ENCODE assay signal across 28 cellular contexts in the genomic region with DNA sequence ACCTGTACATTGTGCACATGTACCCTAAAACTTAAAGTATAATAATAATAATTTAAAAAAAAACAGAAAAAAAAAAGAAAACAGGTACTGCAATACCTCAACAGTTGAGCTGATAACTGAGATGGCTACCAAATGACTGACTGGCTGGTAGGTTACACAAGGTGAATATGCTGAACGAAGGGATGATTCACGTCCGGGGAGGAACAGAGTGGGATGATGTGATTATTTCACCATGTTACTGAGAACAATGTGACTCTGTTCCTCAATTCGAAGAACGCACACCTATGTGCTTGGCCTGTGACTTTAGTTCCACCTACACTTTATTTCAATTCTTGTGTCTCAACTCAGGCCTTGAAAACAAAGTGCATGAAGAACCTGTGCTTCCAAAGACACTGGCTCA.
"Had no signal": no experiment of that assay in that cellular context is flagged by ENCODE, and none has a peak within 500 bp of the region (broad histone marks: within the 10 kb centered on the region; RNA-seq: fewer than 3 reads in every experiment).

No MANE protein-coding gene starts in this region.

- H3K27ac Mint-ChIP-seq: activated CD4-positive, alpha-beta T cell treated with anti-CD3 and anti-CD28 coated beads, Interleukin-2, amount 10 ng/mL, durations not matched to agents 24 days and 14 days; activated CD8-positive, alpha-beta T cell treated with anti-CD3 and anti-CD28 coated beads, Interleukin-2, amount 10 ng/mL, durations not matched to agents 7 days and 5 days; activated naive CD4-positive, alpha-beta T cell treated with anti-CD3 and anti-CD28 coated beads for 36 hours; activated naive CD4-positive, alpha-beta T cell treated with anti-CD3 and anti-CD28 coated beads, Interleukin-2, amount 50 U/mL, for 72 hours; activated T-cell treated with anti-CD3 and anti-CD28 coated beads, Interleukin-2, amount 50 U/mL, for 24 hours; activated T-helper 2 cell treated with anti-CD3 and anti-CD28 coated beads, Interferon-gamma antibody, Interleukin-2, Interleukin-4, amounts not matched to agents 10 μg/mL and 5 μg/mL and 100 μg/mL, durations not matched to agents 14 hours and 24 hours and 36 hours; T-helper 2 cell treated with Interferon-gamma antibody and Interleukin-4, amounts not matched to agents 5 μg/mL and 100 μg/mL, for 36 hours had no signal

- H3K27me3 Mint-ChIP-seq: activated CD4-positive, alpha-beta T cell treated with anti-CD3 and anti-CD28 coated beads, Interleukin-2, amount 10 ng/mL, durations not matched to agents 24 days and 14 days; activated T-cell treated with anti-CD3 and anti-CD28 coated beads, Interleukin-2, amount 50 U/mL, for 24 hours had no signal

- H3K27me3 ChIP-seq: adrenal gland, body of pancreas, MG63, SJCRH30 had no signal

- H3K36me3 Mint-ChIP-seq: activated naive CD4-positive, alpha-beta T cell treated with anti-CD3 and anti-CD28 coated beads, Interleukin-2, amount 50 U/mL, for 72 hours had no signal

- H3K27ac ChIP-seq: adrenal gland, body of pancreas, SJCRH30, SK-N-MC had no signal

- H3K9me3 ChIP-seq: body of pancreas, MG63, SJCRH30 had no signal

- DNase-seq: activated CD4-positive, alpha-beta T cell treated with anti-CD3 and anti-CD28 coated beads, Interleukin-2, amount 10 ng/mL, durations not matched to agents 24 days and 14 days; activated CD4-positive, alpha-beta T cell treated with anti-CD3 and anti-CD28 coated beads, Interleukin-2, amount 50 U/mL, for 4 hours; activated CD8-positive, alpha-beta T cell treated with anti-CD3 and anti-CD28 coated beads, Interleukin-2, amount 10 ng/mL, durations not matched to agents 7 days and 5 days; activated gamma-delta T cell; activated naive CD4-positive, alpha-beta T cell treated with anti-CD3 and anti-CD28 coated beads for 36 hours; activated T-cell treated with anti-CD3 and anti-CD28 coated beads, Interleukin-2, amount 50 U/mL, for 24 hours; adrenal gland; body of pancreas; cerebellar nuclear complex; Kasumi-1; MG63; NCI-H1048; NCI-H1105 treated with DMSO at 0.1 percent for 48 hours; NCI-H1436; NCI-H1694; NCI-H1930; NCI-H2081 treated with DMSO at 0.1 percent for 48 hours; NCI-H226; NCI-H446 treated with DMSO at 0.1 percent for 48 hours; NCI-H524; NCI-H82; SHP77; SJCRH30 had no signal

- H3K4me1 Mint-ChIP-seq: activated CD4-positive, alpha-beta T cell treated with anti-CD3 and anti-CD28 coated beads, Interleukin-2, amount 10 ng/mL, durations not matched to agents 24 days and 14 days had no signal

- ATAC-seq: activated CD8-positive, alpha-beta T cell treated with anti-CD3 and anti-CD28 coated beads, Interleukin-2, amount 10 ng/mL, durations not matched to agents 7 days and 5 days; activated naive CD4-positive, alpha-beta T cell treated with anti-CD3 and anti-CD28 coated beads, Interleukin-2, amount 50 U/mL, for 72 hours; body of pancreas; Panc1 had no signal

- H3K4me3 ChIP-seq: adrenal gland, body of pancreas, MG63, SJCRH30, SK-N-MC had no signal

- H3K4me3 Mint-ChIP-seq: activated CD4-positive, alpha-beta T cell treated with anti-CD3 and anti-CD28 coated beads, Interleukin-2, amount 10 ng/mL, durations not matched to agents 24 days and 14 days; activated CD8-positive, alpha-beta T cell treated with anti-CD3 and anti-CD28 coated beads, Interleukin-2, amount 10 ng/mL, durations not matched to agents 7 days and 5 days; activated naive CD4-positive, alpha-beta T cell treated with anti-CD3 and anti-CD28 coated beads for 36 hours; activated T-cell treated with anti-CD3 and anti-CD28 coated beads, Interleukin-2, amount 50 U/mL, for 24 hours; T-helper 2 cell treated with Interferon-gamma antibody and Interleukin-4, amounts not matched to agents 5 μg/mL and 100 μg/mL, for 36 hours had no signal

- H3K36me3 ChIP-seq: adrenal gland, MG63, SJCRH30 had no signal

- H3K4me1 ChIP-seq: adrenal gland, body of pancreas, SJCRH30 had no signal
